Comparison of ENCODE assay signal across 11 cellular contexts in the genomic region with DNA sequence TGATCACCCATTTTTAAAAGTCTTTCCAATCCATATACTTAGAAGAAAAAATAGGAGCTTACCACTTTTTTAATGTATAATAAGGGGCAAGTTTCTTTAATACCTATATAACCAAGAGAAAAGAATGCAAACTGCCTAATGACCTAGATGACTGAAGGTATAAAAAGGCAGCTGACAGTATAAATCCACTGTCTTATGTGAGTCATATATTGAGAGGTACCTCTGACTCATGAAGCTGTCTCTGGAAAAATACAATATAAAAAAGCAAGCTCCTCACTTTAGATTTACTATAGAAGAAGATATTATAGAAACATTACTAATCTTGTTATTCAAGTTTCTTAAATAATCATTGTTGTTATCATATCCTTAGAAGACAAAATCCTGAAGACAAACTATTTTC.
A peak's percentile ranks its signal among the peaks of the same experiment; 100 is the strongest.
DNase-seq lines count a peak whose midpoint lies in the region; ATAC-seq and TF ChIP-seq lines count a peak whose summit lies in the region.
"Had no signal": no experiment of that assay in that cellular context is flagged by ENCODE, and none has a peak within 500 bp of the region (broad histone marks: within the 10 kb centered on the region; RNA-seq: fewer than 3 reads in every experiment).

No MANE protein-coding gene starts in this region.

- H2BK120ac ChIP-seq in mesenchymal stem cell (ENCODE audit: low read depth, low read length): no peak overlapping the region

- H3K27me3 Mint-ChIP-seq in CD4-positive, alpha-beta T cell: no peaks in the 10 kb centered on the region

- no peak overlapping the region for H3K14ac ChIP-seq in mesenchymal stem cell (ENCODE audit: low read length in 2 of 2)

- H3K36me3 ChIP-seq in mammary epithelial cell (ENCODE audit: insufficient read depth, low read length) (no peaks in the 10 kb centered on the region), mesenchymal stem cell (ENCODE audit: control insufficient read depth in 1 of 2, insufficient read depth in 2 of 2, low read depth in 1 of 2, low read length in 2 of 2) (no peaks in the 10 kb centered on the region)
- H3K36me3 ChIP-seq: upper lobe of left lung had no signal

- POLR2A ChIA-PET in CD4-positive, alpha-beta T cell (lab: Charles Lee): no interaction called here

- no peaks in the 10 kb centered on the region for H3K79me1 ChIP-seq in mesenchymal stem cell (replicated peaks; ENCODE audit: low read length, poor library complexity, severe bottlenecking)

- H3K9ac ChIP-seq in mammary epithelial cell (ENCODE audit: insufficient read depth, low read length) (no peak overlapping the region), mesenchymal stem cell (ENCODE audit: low read length) (no peak overlapping the region)

- peak overlapping the region; percentile 38 for H3K27ac Mint-ChIP-seq in CD4-positive, alpha-beta T cell

- H3K4me2 ChIP-seq in mammary epithelial cell (ENCODE audit: insufficient read depth, low read depth, low read length): no peak overlapping the region
- H3K4me2 ChIP-seq in mesenchymal stem cell (ENCODE audit: low read length, poor library complexity, severe bottlenecking): no peak overlapping the region

- CTCF ChIA-PET in CD4-positive, alpha-beta T cell (lab: Charles Lee): no interaction called here
- CTCF ChIA-PET in mammary epithelial cell (lab: Charles Lee; ENCODE audit: low non-redundant PET): no interaction called here

- peak; percentile 44 for ATAC-seq in CD4-positive, alpha-beta T cell (ENCODE audit: poor library complexity)
- ATAC-seq in HG03457 (IDR thresholded peaks at IDR 0.05; ENCODE audit: unreplicated experiment): no peak

- no peak overlapping the region for H3K4me3 Mint-ChIP-seq in CD4-positive, alpha-beta T cell

- H4K91ac ChIP-seq in mesenchymal stem cell (ENCODE audit: low read length): no peak overlapping the region

- no peaks in the 10 kb centered on the region for H3K79me2 ChIP-seq in mammary epithelial cell (ENCODE audit: insufficient read depth, low read length)

- H3K36me3 Mint-ChIP-seq in CD4-positive, alpha-beta T cell (ENCODE audit: low read depth): peaks cover 6% of the 10 kb centered on the region

- TF ChIP-seq CTCF in CD4-positive, alpha-beta T cell (IDR thresholded peaks at IDR 0.05): no peak
- no peak for TF ChIP-seq CTCF in mammary epithelial cell (conservative IDR thresholded peaks at IDR 0.05 in 1 of 2, IDR thresholded peaks at IDR 0.05 in 1 of 2; ENCODE audit: extremely low read depth in 1 of 2, insufficient read depth in 1 of 2, low read depth in 1 of 2, low read length in 2 of 2)

- H3K23ac ChIP-seq in mesenchymal stem cell (ENCODE audit: low read length in 2 of 2): no peak overlapping the region

- dilution Hi-C loops in mammary epithelial cell (cut with HindIII; ENCODE audit: low sequenced_read_pairs): no loop called here

- no peak overlapping the region for H2AFZ ChIP-seq in mammary epithelial cell (ENCODE audit: low read depth, low read length)
- H2AFZ ChIP-seq in mesenchymal stem cell (ENCODE audit: low read depth, low read length): no peak overlapping the region

- peaks cover 15% of the 10 kb centered on the region for H3K4me1 Mint-ChIP-seq in CD4-positive, alpha-beta T cell (ENCODE audit: low read depth)

- no peaks in the 10 kb centered on the region for H4K20me1 ChIP-seq in mammary epithelial cell (ENCODE audit: insufficient read depth, low read length)

- peaks cover 8% of the 10 kb centered on the region for H3K9me3 Mint-ChIP-seq in CD4-positive, alpha-beta T cell

- no peaks in the 10 kb centered on the region for H3K4me1 ChIP-seq in mammary epithelial cell (ENCODE audit: insufficient read depth, low read length)
- no peaks in the 10 kb centered on the region for H3K4me1 ChIP-seq in mesenchymal stem cell (ENCODE audit: control insufficient read depth, insufficient read depth, low read depth, low read length)

- H3K27ac ChIP-seq in CD4-positive, alpha-beta T cell (ENCODE audit: low read depth, low read length): no peak overlapping the region
- H3K27ac ChIP-seq in mammary epithelial cell (ENCODE audit: insufficient read depth, low read depth, low read length): no peak overlapping the region
- no peak overlapping the region for H3K27ac ChIP-seq in mesenchymal stem cell (ENCODE audit: low read length, poor library complexity, severe bottlenecking)
- H3K27ac ChIP-seq: upper lobe of left lung had no signal

- no peak overlapping the region for H2BK15ac ChIP-seq in mesenchymal stem cell (ENCODE audit: low read depth, poor library complexity, severe bottlenecking)

- no peaks in the 10 kb centered on the region for H3K9me3 ChIP-seq in CD4-positive, alpha-beta T cell (ENCODE audit: control insufficient read depth, low read length)
- no peaks in the 10 kb centered on the region for H3K9me3 ChIP-seq in mammary epithelial cell (replicated peaks; ENCODE audit: insufficient read depth, low read length)
- no peaks in the 10 kb centered on the region for H3K9me3 ChIP-seq in mesenchymal stem cell (ENCODE audit: control insufficient read depth, low read length)
- H3K9me3 ChIP-seq: upper lobe of left lung had no signal

- no peak overlapping the region for H3K4ac ChIP-seq in mesenchymal stem cell (ENCODE audit: low read depth in 1 of 2, low read length in 2 of 2)

- no peak overlapping the region for H4K8ac ChIP-seq in mesenchymal stem cell (ENCODE audit: low read length)

- intact Hi-C loops in CD4-positive, alpha-beta T cell (cut with DNase I, micrococcal nuclease): no loop called here
- intact Hi-C loops in mammary epithelial cell (cut with micrococcal nuclease): no loop called here

- no peak overlapping the region for H2BK12ac ChIP-seq in mesenchymal stem cell (ENCODE audit: low read length in 2 of 2)

- H2BK5ac ChIP-seq in mesenchymal stem cell (ENCODE audit: low read depth, low read length, poor library complexity, severe bottlenecking): no peak overlapping the region

- no peak overlapping the region for H2AK5ac ChIP-seq in mesenchymal stem cell (ENCODE audit: low read length, severe bottlenecking)

- in situ Hi-C loops in mammary epithelial cell (cut with MboI; ENCODE audit: low sequenced_read_pairs in 2 of 2): no loop called here

- H3K4me3 ChIP-seq in mammary epithelial cell (replicated peaks in 1 of 3; ENCODE audit: insufficient read depth in 1 of 3, low read depth in 2 of 3, low read length in 3 of 3) (no peak overlapping the region), mesenchymal stem cell (ENCODE audit: insufficient read depth in 1 of 2, low read depth in 1 of 2, low read length in 2 of 2) (no peak overlapping the region)
- H3K4me3 ChIP-seq: upper lobe of left lung had no signal

- no TSS peak for BruUV-seq in mammary epithelial cell (replicated peaks; lab: Mats Ljungman, UMichigan)

- no peak overlapping the region for H3K18ac ChIP-seq in mesenchymal stem cell (ENCODE audit: low read depth in 1 of 2, low read length in 2 of 2)

- H3K27me3 ChIP-seq in CD4-positive, alpha-beta T cell (ENCODE audit: control insufficient read depth, insufficient read depth, low read length): no peaks in the 10 kb centered on the region
- H3K27me3 ChIP-seq in mammary epithelial cell (ENCODE audit: insufficient read depth, low read length) (no peaks in the 10 kb centered on the region), mesenchymal stem cell (ENCODE audit: control insufficient read depth in 1 of 2, insufficient read depth in 1 of 2, low read length in 2 of 2) (no peaks in the 10 kb centered on the region)
- H3K27me3 ChIP-seq: upper lobe of left lung had no signal

- no peak for DNase-seq in CD4-positive, alpha-beta T cell
- DNase-seq in LHCN-M2 (ENCODE audit: low read depth): peak; percentile 67
- peak; percentile 60 for DNase-seq in mammary epithelial cell
- peak; percentile 1 for DNase-seq in mesenchymal stem cell
- no peak for DNase-seq in occipital lobe (lab: John Stamatoyannopoulos, UW)
- DNase-seq in NOMO-1 (lab: John Stamatoyannopoulos, UW; ENCODE audit: unreplicated experiment in 2 of 2): no peak
- DNase-seq: activated CD4-positive, alpha-beta T cell treated with anti-CD3 and anti-CD28 coated beads for 1 hour; C1 segment of cervical spinal cord; NCI-H2171; upper lobe of left lung had no signal

Comparison
In these comparisons a context has a peak if more than half of its experiments do, and no peak if none do; other contexts are left out.
1. DNase-seq: peak in LHCN-M2 (single experiment), mammary epithelial cell (single experiment) and mesenchymal stem cell (single experiment); none in CD4-positive, alpha-beta T cell (0 of 10), occipital lobe (single experiment) and NOMO-1 (0 of 2).